In genomic region chr4:157992038-157992706, GRCh38 we compare ENCODE assay signal across 8 cellular contexts.
DNase-seq lines count a peak whose midpoint lies in the region; ATAC-seq, FAIRE-seq and TF ChIP-seq lines count a peak whose summit lies in the region.

No MANE protein-coding gene starts in this region.

- H3K4me2 ChIP-seq in A549 (peak overlapping the region; percentile 61), keratinocyte (ENCODE audit: control insufficient read depth, extremely low read depth, insufficient read depth, low read depth, low read length) (peak overlapping the region; percentile 41)

- POLR2A ChIA-PET in A549 (lab: Yijun Ruan, JAX): no interaction called here

- DNase-seq in A549 (ENCODE audit: low read depth in 1 of 2, low spot score in 1 of 2) (peak; percentile 13 to 68), GM03348 (ENCODE audit: low spot score) (peak; percentile 47), NOMO-1 treated with dmso at 0.1 percent for 144 hours (lab: John Stamatoyannopoulos, UW; ENCODE audit: unreplicated experiment) (peak; percentile 83), cardiac fibroblast (ENCODE audit: low read depth in 2 of 2) (peak; percentile 92), keratinocyte (ENCODE audit: low read depth, low spot score) (no peak)
- peak; percentile 26 for DNase-seq in stimulated activated naive CD8-positive, alpha-beta T cell treated with anti-CD3 and anti-CD28 coated beads, Interleukin-15, Interleukin-2, amounts not matched to agents 100 U/mL and 50 U/mL, for 24 hours

- ATAC-seq in A549 (peak; percentile 39 to 71; a peak in 5 of 6 replicates), HG03432 (IDR thresholded peaks at IDR 0.05; ENCODE audit: unreplicated experiment) (peak; percentile 74), HG03045 (IDR thresholded peaks at IDR 0.05; ENCODE audit: unreplicated experiment) (no peak)
- no peak for ATAC-seq in stimulated activated naive CD8-positive, alpha-beta T cell treated with anti-CD3 and anti-CD28 coated beads, Interleukin-15, Interleukin-2, amounts not matched to agents 100 U/mL and 50 U/mL, for 24 hours

- no peak overlapping the region for H3K9ac ChIP-seq in keratinocyte (ENCODE audit: control insufficient read depth, extremely low read depth, insufficient read depth, low read length)

- 25% methylated on average over 6 of the region's 6 CpGs for WGBS in A549 (ENCODE audit: missing lambda C conversion rate)

- H3K79me2 ChIP-seq in keratinocyte (ENCODE audit: control insufficient read depth, insufficient read depth, low read length): no peaks in the 10 kb centered on the region

- no peaks in the 10 kb centered on the region for H3K27me3 ChIP-seq in keratinocyte (ENCODE audit: control insufficient read depth, extremely low read depth, insufficient read depth, low read length)

- H3K4me3 ChIP-seq in A549 (peak overlapping the region; percentile 23; the same call in 1 of the 3 replicates), cardiac fibroblast (replicated peaks in 1 of 2; ENCODE audit: low read depth in 2 of 2, low read length in 2 of 2) (peak overlapping the region; percentile 8 to 32), keratinocyte (ENCODE audit: control insufficient read depth in 2 of 3, extremely low read depth in 1 of 3, insufficient read depth in 2 of 3, low read depth in 1 of 3, low read length in 3 of 3) (no peak overlapping the region)

- H3K9me1 ChIP-seq in keratinocyte (ENCODE audit: control insufficient read depth, extremely low read depth, insufficient read depth, low read length): no peaks in the 10 kb centered on the region

- H2AFZ ChIP-seq in keratinocyte (ENCODE audit: control insufficient read depth, low read length): peak overlapping the region; percentile 62

- TF ChIP-seq CTCF in A549 (IDR thresholded peaks at IDR 0.05) (peak; percentile 82), cardiac fibroblast (IDR thresholded peaks at IDR 0.05; ENCODE audit: low read depth, low read length) (peak; percentile 26), keratinocyte (optimal IDR thresholded peaks at IDR 0.05 in 1 of 3, IDR thresholded peaks at IDR 0.05 in 1 of 3, conservative IDR thresholded peaks at IDR 0.05 in 1 of 3; ENCODE audit: extremely low read depth in 1 of 3, insufficient read depth in 2 of 3, low read length in 3 of 3) (peak in 2 of 3 experiments; percentile 13 to 44)

- no peaks in the 10 kb centered on the region for H4K20me1 ChIP-seq in keratinocyte (ENCODE audit: control insufficient read depth, extremely low read depth, insufficient read depth, low read length)

- TF ChIP-seq RAD21 in A549 (conservative IDR thresholded peaks at IDR 0.05 in 1 of 2, IDR thresholded peaks at IDR 0.05 in 1 of 2): peak; percentile 87 to 91

- no peaks in the 10 kb centered on the region for H3K36me3 ChIP-seq in keratinocyte (ENCODE audit: control insufficient read depth in 2 of 2, extremely low read depth in 1 of 2, insufficient read depth in 2 of 2, low read length in 2 of 2)

- CTCF ChIA-PET in A549 (lab: Yijun Ruan, JAX): no interaction called here

- TF ChIP-seq POLR2A in A549 (IDR thresholded peaks at IDR 0.05; ENCODE audit: low read length): no peak

- dilution Hi-C loops in keratinocyte (cut with MboI; ENCODE audit: extremely low pct_ligation_motif_present, low sequenced_read_pairs): no loop called here

- TF ChIP-seq EP300 in A549 (IDR thresholded peaks at IDR 0.05): no peak

- H3K4me1 ChIP-seq in A549 (peaks cover 25% of the 10 kb centered on the region; the same call in 2 of the 3 replicates), keratinocyte (ENCODE audit: control insufficient read depth, extremely low read depth, insufficient read depth, low read length) (no peaks in the 10 kb centered on the region)

- FAIRE-seq in A549 (lab: Jason Lieb, UNC) (no peak), keratinocyte (lab: Jason Lieb, UNC) (peak; percentile 62)

- H3K9me3 ChIP-seq in A549: no peaks in the 10 kb centered on the region
- H3K9me3 ChIP-seq in keratinocyte (ENCODE audit: control insufficient read depth, low read depth, low read length): no peaks in the 10 kb centered on the region

- H3K27ac ChIP-seq in A549: peak overlapping the region; percentile 36 to 60; a peak in 3 of 6 replicates
- no peak overlapping the region for H3K27ac ChIP-seq in keratinocyte (ENCODE audit: control insufficient read depth, insufficient read depth, low read length)

TF ChIP-seq in A549, 52 proteins besides CTCF, POLR2A, EP300 and RAD21:
- peak; percentile 93 for TF ChIP-seq SMC3 (IDR thresholded peaks at IDR 0.05)
- no peak for TF ChIP-seq ZFP36 (IDR thresholded peaks at IDR 0.05; ENCODE audit: borderline replicate concordance, partially characterized antibody)
- TF ChIP-seq MAFK (IDR thresholded peaks at IDR 0.05; ENCODE audit: partially characterized antibody): no peak
TF ChIP-seq in A549: peak in this region for 1.

Comparison
In these comparisons a context has a peak if more than half of its experiments do, and no peak if none do; other contexts are left out.
1. ATAC-seq: peak in A549 (2 of 2) and HG03432 (single experiment); none in stimulated activated naive CD8-positive, alpha-beta T cell treated with anti-CD3 and anti-CD28 coated beads, Interleukin-15, Interleukin-2, amounts not matched to agents 100 U/mL and 50 U/mL, for 24 hours (single experiment) and HG03045 (single experiment).
2. H3K4me3 ChIP-seq: peak in A549 (single experiment) and cardiac fibroblast (2 of 2); none in keratinocyte (0 of 3).
3. CTCF ChIP-seq: peak in every context shown above with its lines; median percentile 82 in A549; 28 in keratinocyte; 26 in cardiac fibroblast.